In the genomic region with DNA sequence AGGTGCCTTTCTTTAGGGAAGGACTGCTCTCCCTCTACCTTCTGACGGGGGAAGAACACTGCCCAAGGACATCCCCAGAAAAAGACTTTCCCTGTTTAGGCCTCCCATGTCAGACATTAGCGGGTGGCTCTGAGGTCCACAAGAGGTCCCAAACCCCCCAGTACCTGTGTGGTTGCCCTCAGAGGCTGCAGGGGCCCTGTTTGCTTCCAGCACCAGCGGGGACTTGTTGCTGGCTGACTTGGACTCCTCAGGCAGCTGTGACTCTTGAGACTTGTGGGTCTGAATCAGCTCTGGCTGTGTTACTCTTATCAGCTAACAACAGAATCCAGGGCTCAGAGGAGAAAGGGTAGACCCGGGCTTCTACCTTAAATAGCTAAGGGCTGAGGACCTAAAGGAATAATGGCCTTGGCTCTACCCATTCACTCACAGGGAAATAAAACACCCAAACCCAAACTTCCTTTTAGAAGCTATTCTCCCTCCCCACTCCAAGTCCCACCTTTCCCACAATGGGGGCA, we compare ENCODE assay signal across 21 cellular contexts. TPM values are rescaled to one million over a fixed set of nuclear protein-coding genes. Genes with fewer than 3 reads are reported as not detected.
DNase-seq lines count a peak whose midpoint lies in the region; ATAC-seq, FAIRE-seq and TF ChIP-seq lines count a peak whose summit lies in the region.
"Had no signal": no experiment of that assay in that cellular context is flagged by ENCODE, and none has a peak within 500 bp of the region (broad histone marks: within the 10 kb centered on the region; RNA-seq: fewer than 3 reads in every experiment).

No MANE protein-coding gene starts in this region.

- H3K36me3 ChIP-seq in right atrium auricular region (peaks cover 73% of the 10 kb centered on the region), mucosa of descending colon (ENCODE audit: low read depth) (peaks cover 18% of the 10 kb centered on the region), upper lobe of right lung (peaks cover 80% of the 10 kb centered on the region)

- peak; percentile 13 for DNase-seq in left ventricle myocardium superior
- DNase-seq in right atrium auricular region (ENCODE audit: low spot score) = no peak
- DNase-seq in T-helper 17 cell = no peak
- peak in 2 of 3 donors; percentile 31 to 33 for DNase-seq in mucosa of descending colon
- peak; percentile 27 for DNase-seq in upper lobe of right lung
- DNase-seq in frontal cortex (ENCODE audit: low spot score in 2 of 2) = no peak
- no peak for DNase-seq in left lobe of liver (ENCODE audit: low spot score)
- DNase-seq: activated CD4-positive, alpha-beta T cell treated with anti-CD3 and anti-CD28 coated beads for 4 hours; activated naive CD4-positive, alpha-beta T cell treated with Interleukin-2 at 50 U/mL for 16 hours; anterior cingulate cortex; CD4-positive, alpha-beta T cell; DMS79; NCI-H774; retina; SHP77 treated with DMSO at 0.1 percent for 48 hours; stimulated activated CD4-positive, alpha-beta T cell treated with anti-CD3 and anti-CD28 coated beads, Interleukin-15, amount 100 ng/mL, for 24 hours; T-cell had no signal

- H3K27me3 Mint-ChIP-seq in T-helper 17 cell = no peaks in the 10 kb centered on the region
- H3K27me3 Mint-ChIP-seq: CD4-positive, alpha-beta T cell; T-cell had no signal

- H3K4me1 Mint-ChIP-seq in T-helper 17 cell = peaks cover 14% of the 10 kb centered on the region

- H3K9me3 ChIP-seq in right atrium auricular region (no peaks in the 10 kb centered on the region), T-helper 17 cell (ENCODE audit: control insufficient read depth, low read length, poor library complexity, severe bottlenecking) (no peaks in the 10 kb centered on the region), mucosa of descending colon (no peaks in the 10 kb centered on the region), upper lobe of right lung (no peaks in the 10 kb centered on the region)
- H3K9me3 ChIP-seq: neutrophil, thoracic aorta had no signal

- H3K36me3 Mint-ChIP-seq in T-helper 17 cell (ENCODE audit: low read depth) = peaks cover 5% of the 10 kb centered on the region

- ATAC-seq in left ventricle myocardium superior = no peak
- ATAC-seq in T-helper 17 cell = no peak
- ATAC-seq in mucosa of descending colon = no peak
- ATAC-seq in upper lobe of right lung = no peak
- no peak for ATAC-seq in GM19035 (IDR thresholded peaks at IDR 0.05; ENCODE audit: unreplicated experiment)
- no peak for ATAC-seq in left lobe of liver
- ATAC-seq: GM12878, T-cell had no signal

- H3K4me1 ChIP-seq in right atrium auricular region = peaks cover 0 to 18% of the 10 kb centered on the region in 2 donors
- peaks cover 30% of the 10 kb centered on the region for H3K4me1 ChIP-seq in mucosa of descending colon (ENCODE audit: low read depth)
- H3K4me1 ChIP-seq in upper lobe of right lung = peaks cover 18% of the 10 kb centered on the region

- H3K27ac Mint-ChIP-seq in T-helper 17 cell = peak overlapping the region; percentile 45
- H3K27ac Mint-ChIP-seq: CD4-positive, alpha-beta T cell had no signal

- TF ChIP-seq CTCF in right atrium auricular region (IDR thresholded peaks at IDR 0.05) (no peak), mucosa of descending colon (IDR thresholded peaks at IDR 0.05) (no peak), upper lobe of right lung (IDR thresholded peaks at IDR 0.05) (no peak)

- H3K4me3 ChIP-seq in right atrium auricular region (no peak overlapping the region), mucosa of descending colon (no peak overlapping the region), upper lobe of right lung (no peak overlapping the region)
- H3K4me3 ChIP-seq: GM12878, thoracic aorta had no signal

- intact Hi-C loops in left ventricle myocardium superior (cut with micrococcal nuclease) (no loop called here), mucosa of descending colon (cut with DNase I, micrococcal nuclease) (no loop called here), upper lobe of right lung (cut with DNase I) (no loop called here)

- H3K27me3 ChIP-seq in right atrium auricular region (no peaks in the 10 kb centered on the region), upper lobe of right lung (no peaks in the 10 kb centered on the region)
- H3K27me3 ChIP-seq: neutrophil had no signal

- no peak overlapping the region for H3K4me3 Mint-ChIP-seq in T-helper 17 cell
- H3K4me3 Mint-ChIP-seq: T-cell had no signal

- H3K27ac ChIP-seq in right atrium auricular region (no peak overlapping the region), upper lobe of right lung (no peak overlapping the region)
- H3K27ac ChIP-seq: neutrophil, thoracic aorta had no signal

- no peak for FAIRE-seq in frontal cortex (lab: Jason Lieb, UNC)
- FAIRE-seq: GM12878 had no signal

RNA-seq across cellular contexts. Expression of gene BAP1, which starts 4.2 kb away (rescaled TPM):
- total RNA-seq in left ventricle myocardium superior (57.9 TPM), right atrium auricular region (10 to 100 TPM; 38.8 to 53.9 TPM), T-helper 17 cell (100 to 1,000 TPM; 107 to 114 TPM), mucosa of descending colon (10 to 100 TPM; 69.3 to 87.0 (median 84.1) TPM), upper lobe of right lung (71.4 TPM), frontal cortex (115 TPM), left lobe of liver (46.9 TPM)

RNA-seq across cellular contexts. Expression of gene PHF7, which starts 4.8 kb away (rescaled TPM):
- total RNA-seq in left ventricle myocardium superior = 13.1 TPM
- total RNA-seq in right atrium auricular region = 10 to 100 TPM; 10.1 to 17.6 TPM
- 10 to 100 TPM; 11.1 to 13.0 TPM for total RNA-seq in T-helper 17 cell
- total RNA-seq in mucosa of descending colon = 10 to 100 TPM; 13.9 to 24.7 (median 17.6) TPM
- 6.8 TPM for total RNA-seq in upper lobe of right lung
- total RNA-seq in frontal cortex = 7.3 TPM
- 6.9 TPM for total RNA-seq in left lobe of liver

RNA-seq across cellular contexts. Expression of gene SEMA3G, which starts 39.2 kb away (rescaled TPM):
- total RNA-seq in left ventricle myocardium superior = 9.1 TPM
- 10 to 100 TPM; 11.8 to 12.6 TPM for total RNA-seq in right atrium auricular region
- total RNA-seq in T-helper 17 cell = 1 to 10 TPM; 1.5 to 2.3 TPM
- total RNA-seq in mucosa of descending colon = 10 to 100 TPM in 1 of 3 donors, 1 to 10 TPM in 2; 2.7 to 10.2 (median 3.1) TPM
- total RNA-seq in upper lobe of right lung = 27.6 TPM
- total RNA-seq in frontal cortex = 4.1 TPM
- total RNA-seq in left lobe of liver = 0.93 TPM
- total RNA-seq: GM12878 had no signal

RNA-seq across cellular contexts. Expression of gene TNNC1, which starts 48.2 kb away (rescaled TPM):
- 8,945 TPM for total RNA-seq in left ventricle myocardium superior
- total RNA-seq in right atrium auricular region = 1,000 to 10,000 TPM; 4,697 to 8,249 TPM
- total RNA-seq in T-helper 17 cell = 1 to 10 TPM; 3.7 to 3.8 TPM
- 1 to 10 TPM in 2 of 3 donors, under 1 TPM in 1; 0.60 to 6.3 (median 2.5) TPM for total RNA-seq in mucosa of descending colon
- total RNA-seq in upper lobe of right lung = 88.9 TPM
- 0.41 TPM for total RNA-seq in frontal cortex
- total RNA-seq in left lobe of liver = 0.25 TPM

RNA-seq across cellular contexts. Expression of gene NISCH, which starts 49.7 kb away (rescaled TPM):
- total RNA-seq in left ventricle myocardium superior (48.3 TPM), right atrium auricular region (10 to 100 TPM; 29.2 to 49.6 TPM), T-helper 17 cell (100 to 1,000 TPM; 121 to 146 TPM), mucosa of descending colon (10 to 100 TPM; 57.6 to 91.0 (median 72.1) TPM), upper lobe of right lung (94.6 TPM), frontal cortex (58.7 TPM), left lobe of liver (39.3 TPM)

Comparison
In these comparisons a context has a peak if more than half of its experiments do, and no peak if none do; other contexts are left out.
1. DNase-seq: peak in left ventricle myocardium superior (single experiment), mucosa of descending colon (2 of 3) and upper lobe of right lung (single experiment); none in right atrium auricular region (single experiment), T-helper 17 cell (0 of 3), frontal cortex (0 of 2) and left lobe of liver (single experiment).